Comparison of ENCODE assay signal across 2 cellular contexts in the genomic region with DNA sequence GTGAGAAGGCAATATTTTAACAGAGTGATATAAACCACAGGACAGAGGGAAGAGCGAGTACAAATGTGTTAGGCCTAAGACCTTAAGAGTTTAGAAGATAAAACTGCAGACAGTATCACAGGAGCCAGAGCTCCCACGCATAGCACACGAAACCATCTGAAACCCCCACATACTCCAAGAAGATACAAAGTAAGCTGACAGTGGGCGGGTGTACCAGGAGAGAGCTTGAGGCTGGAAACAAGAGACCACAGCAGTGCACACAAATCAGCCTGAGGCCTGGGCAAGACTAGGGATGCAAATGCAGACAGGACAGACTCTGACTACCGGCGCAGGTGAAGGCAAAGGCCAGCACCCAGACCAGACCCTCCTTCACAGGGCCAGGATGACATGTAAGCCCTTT.
TF ChIP-seq lines count a peak whose summit lies in the region.

No MANE protein-coding gene starts in this region.

TF ChIP-seq in HEK293, 187 proteins besides CTCF, POLR2A, EP300 and RAD21:
- TF ChIP-seq, protein P1, sequence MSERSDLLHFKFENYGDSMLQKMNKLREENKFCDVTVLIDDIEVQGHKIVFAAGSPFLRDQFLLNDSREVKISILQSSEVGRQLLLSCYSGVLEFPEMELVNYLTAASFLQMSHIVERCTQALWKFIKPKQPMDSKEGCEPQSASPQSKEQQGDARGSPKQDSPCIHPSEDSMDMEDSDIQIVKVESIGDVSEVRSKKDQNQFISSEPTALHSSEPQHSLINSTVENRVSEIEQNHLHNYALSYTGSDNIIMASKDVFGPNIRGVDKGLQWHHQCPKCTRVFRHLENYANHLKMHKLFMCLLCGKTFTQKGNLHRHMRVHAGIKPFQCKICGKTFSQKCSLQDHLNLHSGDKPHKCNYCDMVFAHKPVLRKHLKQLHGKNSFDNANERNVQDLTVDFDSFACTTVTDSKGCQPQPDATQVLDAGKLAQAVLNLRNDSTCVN (tag by site-specific recombination; optimal IDR thresholded peaks at IDR 0.05), result no peak
- TF ChIP-seq ZNF433 (tag by site-specific recombination; IDR thresholded peaks at IDR 0.05; ENCODE audit: low read depth), result no peak
- peak; percentile 48; the same call in 1 of the 2 replicates for TF ChIP-seq EGR2 (tag by site-specific recombination; IDR thresholded peaks at IDR 0.05; ENCODE audit: low read depth)
- TF ChIP-seq ZNF561 (tag by site-specific recombination; IDR thresholded peaks at IDR 0.05; ENCODE audit: borderline replicate concordance), result no peak
- TF ChIP-seq ZNF335 (tag by site-specific recombination; conservative IDR thresholded peaks at IDR 0.05), result no peak

TF ChIP-seq in H1, 55 proteins besides CTCF, POLR2A, EP300 and RAD21:
- TF ChIP-seq GTF2F1 (IDR thresholded peaks at IDR 0.05; ENCODE audit: borderline replicate concordance, low read depth, low read length) (no peak), TEAD4 (IDR thresholded peaks at IDR 0.05; ENCODE audit: low read depth, low read length) (no peak), CHD1 (IDR thresholded peaks at IDR 0.05; ENCODE audit: low read depth, low read length) (no peak), RBBP5 (IDR thresholded peaks at IDR 0.05; ENCODE audit: borderline replicate concordance, low read depth, low read length) (no peak), JUND (IDR thresholded peaks at IDR 0.05; ENCODE audit: low read length) (no peak), NANOG (IDR thresholded peaks at IDR 0.05; ENCODE audit: insufficient read depth, low read depth, low read length, poor library complexity, severe bottlenecking) (no peak), CHD2 (IDR thresholded peaks at IDR 0.05; ENCODE audit: low read length) (no peak), FOSL1 (IDR thresholded peaks at IDR 0.05; ENCODE audit: insufficient read depth, low read depth, low read length) (no peak), TAF7 (optimal IDR thresholded peaks at IDR 0.05; ENCODE audit: borderline replicate concordance, low read depth, low read length) (no peak), JUN (IDR thresholded peaks at IDR 0.05; ENCODE audit: low read depth, low read length) (no peak), CTBP2 (IDR thresholded peaks at IDR 0.05; ENCODE audit: borderline replicate concordance, insufficient read depth, insufficient read length, low read length) (no peak), CBX8 (IDR thresholded peaks at IDR 0.05; ENCODE audit: borderline replicate concordance, low read depth, low read length) (no peak), HDAC2 (IDR thresholded peaks at IDR 0.05; ENCODE audit: borderline replicate concordance in 1 of 2, low read depth in 2 of 2, low read length in 2 of 2) (no peak), CBX5 (IDR thresholded peaks at IDR 0.05; ENCODE audit: low read depth, low read length) (no peak), EZH2 (IDR thresholded peaks at IDR 0.05; ENCODE audit: low read depth, low read length, severe bottlenecking) (no peak)
- TF ChIP-seq, protein P2, sequence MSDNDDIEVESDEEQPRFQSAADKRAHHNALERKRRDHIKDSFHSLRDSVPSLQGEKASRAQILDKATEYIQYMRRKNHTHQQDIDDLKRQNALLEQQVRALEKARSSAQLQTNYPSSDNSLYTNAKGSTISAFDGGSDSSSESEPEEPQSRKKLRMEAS (IDR thresholded peaks at IDR 0.05), result no peak
